In genomic region chr10:70546585-70546984, GRCh38 we compare ENCODE assay signal across 30 cellular contexts. TPM values are rescaled to one million over a fixed set of nuclear protein-coding genes. Genes with fewer than 3 reads are reported as not detected.
"Had no signal": no experiment of that assay in that cellular context is flagged by ENCODE, and none has a peak within 500 bp of the region (broad histone marks: within the 10 kb centered on the region; RNA-seq: fewer than 3 reads in every experiment).

No MANE protein-coding gene starts in this region.

- H3K36me3 Mint-ChIP-seq: activated naive CD8-positive, alpha-beta T cell had no signal

- ATAC-seq: activated T-helper 17 cell treated with anti-CD3 and anti-CD28 coated beads, Interleukin-2, amount 50 U/mL, for 72 hours; Panc1; Right ventricle myocardium inferior; SK-N-SH treated with all-trans-retinoic acid at 6 μM for 48 hours had no signal

- H3K4me3 Mint-ChIP-seq: activated CD4-positive, alpha-beta memory T cell treated with anti-CD3 and anti-CD28 coated beads, Interleukin-2, amount 10 ng/mL, durations not matched to agents 7 days and 5 days; activated naive CD4-positive, alpha-beta T cell treated with anti-CD3 and anti-CD28 coated beads for 36 hours; activated naive CD8-positive, alpha-beta T cell; activated T-helper 17 cell treated with anti-CD3 and anti-CD28 coated beads, Interleukin-2, amount 50 U/mL, for 72 hours; brain; central memory CD8-positive, alpha-beta T cell; T-helper 1 cell treated with Interleukin-12 subunit alpha and Interleukin-12 subunit beta and Interleukin-4 antibody, amounts not matched to agents 30 μg/mL and 1 μg/mL, for 36 hours had no signal

- FAIRE-seq: astrocyte had no signal

- H3K9me3 Mint-ChIP-seq: activated CD4-positive, alpha-beta memory T cell treated with anti-CD3 and anti-CD28 coated beads, Interleukin-2, amount 10 ng/mL, durations not matched to agents 7 days and 5 days; activated naive CD4-positive, alpha-beta T cell treated with anti-CD3 and anti-CD28 coated beads for 36 hours; activated T-helper 17 cell treated with anti-CD3 and anti-CD28 coated beads, Interleukin-2, amount 50 U/mL, for 72 hours; brain; central memory CD8-positive, alpha-beta T cell; T-helper 1 cell treated with Interleukin-12 subunit alpha and Interleukin-12 subunit beta and Interleukin-4 antibody, amounts not matched to agents 30 μg/mL and 1 μg/mL, for 36 hours had no signal

- H3K27ac ChIP-seq: SJSA1 had no signal

- H3K27ac Mint-ChIP-seq: activated CD4-positive, alpha-beta memory T cell treated with anti-CD3 and anti-CD28 coated beads, Interleukin-2, amount 10 ng/mL, durations not matched to agents 7 days and 5 days; activated naive CD4-positive, alpha-beta T cell treated with anti-CD3 and anti-CD28 coated beads for 36 hours; activated naive CD8-positive, alpha-beta T cell; activated T-helper 17 cell treated with anti-CD3 and anti-CD28 coated beads, Interleukin-2, amount 50 U/mL, for 72 hours; brain; T-helper 1 cell treated with Interleukin-12 subunit alpha and Interleukin-12 subunit beta and Interleukin-4 antibody, amounts not matched to agents 30 μg/mL and 1 μg/mL, for 36 hours had no signal

- H3K9me3 ChIP-seq: SJSA1 had no signal

- DNase-seq: activated CD4-positive, alpha-beta memory T cell treated with anti-CD3 and anti-CD28 coated beads, Interleukin-2, amount 10 ng/mL, durations not matched to agents 7 days and 5 days; activated CD4-positive, alpha-beta T cell treated with anti-CD3 and anti-CD28 coated beads, Interleukin-2, amount 50 U/mL, for 1 hour; activated CD4-positive, CD25-positive, alpha-beta regulatory T cell; activated gamma-delta T cell; activated naive CD4-positive, alpha-beta T cell treated with anti-CD3 and anti-CD28 coated beads for 36 hours; activated T-cell treated with anti-CD3 and anti-CD28 coated beads for 4 hours; activated T-cell treated with anti-CD3 and anti-CD28 coated beads, Interleukin-2, amount 50 U/mL, for 48 hours; amygdala; Karpas-422; MM.1S; NCI-H1105 treated with DMSO at 0.1 percent for 48 hours; NCI-H1436 treated with DMSO at 0.1 percent for 48 hours; NCI-H187; NCI-H2081; NCI-H2171 treated with DMSO at 0.1 percent for 48 hours; NCI-H226; NCI-H526; RPMI8226; SW 1271 had no signal

- H3K27me3 Mint-ChIP-seq: activated naive CD8-positive, alpha-beta T cell; brain had no signal

- H3K4me3 ChIP-seq: SJSA1 had no signal

- H3K27me3 ChIP-seq: SJSA1 had no signal

- H3K4me1 Mint-ChIP-seq: activated CD4-positive, alpha-beta memory T cell treated with anti-CD3 and anti-CD28 coated beads, Interleukin-2, amount 10 ng/mL, durations not matched to agents 7 days and 5 days; activated T-helper 17 cell treated with anti-CD3 and anti-CD28 coated beads, Interleukin-2, amount 50 U/mL, for 72 hours had no signal

- H3K36me3 ChIP-seq: SJSA1 had no signal

RNA-seq across cellular contexts. Expression of gene PRF1, which starts 56.0 kb away (rescaled TPM):
- total RNA-seq: NCI-H460, SJSA1 had no signal
